In the genomic region with DNA sequence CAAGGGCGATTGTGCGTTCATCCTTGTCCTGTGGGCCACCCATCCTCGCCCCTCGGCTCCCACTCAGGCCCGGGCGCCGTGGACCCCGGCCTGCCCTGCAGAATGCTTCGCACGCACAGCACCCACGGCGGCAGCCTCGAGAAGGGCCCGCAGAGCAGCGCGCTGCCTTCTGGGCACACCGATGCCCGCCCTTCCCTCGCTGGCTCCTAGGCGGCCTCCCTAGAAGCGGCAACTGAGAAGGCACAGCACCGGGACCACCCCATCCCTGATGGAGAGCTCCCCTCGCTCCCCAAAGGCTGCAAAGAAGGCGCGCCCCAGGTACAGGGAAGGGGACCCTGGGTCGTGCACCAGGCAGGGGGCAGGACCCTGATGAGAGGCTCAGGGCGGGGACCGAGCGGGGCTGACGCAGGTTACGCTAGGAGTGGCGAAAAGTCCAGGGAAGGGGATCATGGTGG, we compare ENCODE assay signal across 8 cellular contexts. TPM values are rescaled to one million over a fixed set of nuclear protein-coding genes. Genes with fewer than 3 reads are reported as not detected.
A peak's percentile ranks its signal among the peaks of the same experiment; 100 is the strongest.
DNase-seq lines count a peak whose midpoint lies in the region; TF ChIP-seq lines count a peak whose summit lies in the region.

No MANE protein-coding gene starts in this region.

- intact Hi-C loops in activated T-helper 2 cell treated with anti-CD3 and anti-CD28 coated beads, Interferon-gamma antibody, Interleukin-2, Interleukin-4, amounts not matched to agents 10 μg/mL and 5 μg/mL and 100 μg/mL, durations not matched to agents 14 hours and 24 hours and 36 hours (cut with micrococcal nuclease), result loop anchor here (2.0 kb wide), 2 partner anchors 94 to 112 kb away; a partner anchor contains a TSS

- H3K9me3 Mint-ChIP-seq in activated T-helper 2 cell treated with anti-CD3 and anti-CD28 coated beads, Interferon-gamma antibody, Interleukin-2, Interleukin-4, amounts not matched to agents 10 μg/mL and 5 μg/mL and 100 μg/mL, durations not matched to agents 14 hours and 24 hours and 36 hours, result no peaks in the 10 kb centered on the region

- H2AFZ ChIP-seq in hepatocyte, result no peak overlapping the region
- H2AFZ ChIP-seq in smooth muscle cell (ENCODE audit: low read depth), result no peak overlapping the region

- H3K4me1 ChIP-seq in hepatocyte (ENCODE audit: insufficient read depth), result peaks cover 50% of the 10 kb centered on the region
- H3K4me1 ChIP-seq in smooth muscle cell (ENCODE audit: low read depth), result peaks cover 10% of the 10 kb centered on the region

- H3K27me3 ChIP-seq in hepatocyte (no peaks in the 10 kb centered on the region), smooth muscle cell (ENCODE audit: low read depth) (no peaks in the 10 kb centered on the region)

- no peak for TF ChIP-seq CTCF in hepatocyte (IDR thresholded peaks at IDR 0.05; ENCODE audit: poor library complexity)
- TF ChIP-seq CTCF in smooth muscle cell (IDR thresholded peaks at IDR 0.05; ENCODE audit: borderline replicate concordance, insufficient read depth, poor library complexity, severe bottlenecking), result no peak

- WGBS in hepatocyte (ENCODE audit: low lambda C conversion rate, missing lambda C conversion rate), result 8% methylated on average over 31 of the region's 32 CpGs
- 5% methylated on average over 32 of the region's 32 CpGs for WGBS in smooth muscle cell (ENCODE audit: low lambda C conversion rate)

- H3K4me3 ChIP-seq in hepatocyte, result peak overlapping the region; percentile 100
- peak overlapping the region; percentile 99 for H3K4me3 ChIP-seq in smooth muscle cell

- peak overlapping the region; percentile 83 for H3K27ac Mint-ChIP-seq in activated T-helper 2 cell treated with anti-CD3 and anti-CD28 coated beads, Interferon-gamma antibody, Interleukin-2, Interleukin-4, amounts not matched to agents 10 μg/mL and 5 μg/mL and 100 μg/mL, durations not matched to agents 14 hours and 24 hours and 36 hours

- H3K27ac ChIP-seq in hepatocyte (peak overlapping the region; percentile 100), smooth muscle cell (ENCODE audit: low read depth) (peak overlapping the region; percentile 88)

- H3K79me2 ChIP-seq in hepatocyte (peaks cover 63% of the 10 kb centered on the region), smooth muscle cell (ENCODE audit: low read depth) (peaks cover 60% of the 10 kb centered on the region)

- in situ Hi-C loops in ACHN (cut with HindIII; ENCODE audit: low pct_ligation_motif_present, low pct_unique_long_range_greater_than_20kb, low sequenced_read_pairs), result no loop called here

- peaks cover 42% of the 10 kb centered on the region for H3K36me3 Mint-ChIP-seq in activated T-helper 2 cell treated with anti-CD3 and anti-CD28 coated beads, Interferon-gamma antibody, Interleukin-2, Interleukin-4, amounts not matched to agents 10 μg/mL and 5 μg/mL and 100 μg/mL, durations not matched to agents 14 hours and 24 hours and 36 hours (ENCODE audit: low read depth)

- no peaks in the 10 kb centered on the region for H3K9me2 ChIP-seq in hepatocyte (replicated peaks; ENCODE audit: insufficient read depth)

- no peaks in the 10 kb centered on the region for H3K27me3 Mint-ChIP-seq in activated T-helper 2 cell treated with anti-CD3 and anti-CD28 coated beads, Interferon-gamma antibody, Interleukin-2, Interleukin-4, amounts not matched to agents 10 μg/mL and 5 μg/mL and 100 μg/mL, durations not matched to agents 14 hours and 24 hours and 36 hours (ENCODE audit: low read depth)

- H3K9ac ChIP-seq in smooth muscle cell (ENCODE audit: low read depth), result peak overlapping the region; percentile 96

- H3K4me2 ChIP-seq in hepatocyte (peak overlapping the region; percentile 98), smooth muscle cell (peak overlapping the region; percentile 94)

- H3K9me3 ChIP-seq in hepatocyte (ENCODE audit: low read depth), result no peaks in the 10 kb centered on the region
- H3K9me3 ChIP-seq in smooth muscle cell (replicated peaks; ENCODE audit: low read depth), result no peaks in the 10 kb centered on the region

- peak overlapping the region; percentile 96 for H3K4me3 Mint-ChIP-seq in activated T-helper 2 cell treated with anti-CD3 and anti-CD28 coated beads, Interferon-gamma antibody, Interleukin-2, Interleukin-4, amounts not matched to agents 10 μg/mL and 5 μg/mL and 100 μg/mL, durations not matched to agents 14 hours and 24 hours and 36 hours (ENCODE audit: low read depth)

- DNase-seq in NCI-H82 (lab: John Stamatoyannopoulos, UW) (peak; percentile 41), NCI-H82 treated with DMSO at 0.1 percent for 48 hours (lab: John Stamatoyannopoulos, UW; ENCODE audit: unreplicated experiment) (no peak), hepatocyte (ENCODE audit: low spot score) (peak; percentile 59), smooth muscle cell (lab: John Stamatoyannopoulos, UW; ENCODE audit: unreplicated experiment) (no peak), ACHN (no peak), 8988T (no peak), cerebellar nuclear complex (lab: John Stamatoyannopoulos, UW) (no peak)
- DNase-seq in activated T-helper 2 cell treated with anti-CD3 and anti-CD28 coated beads, Interferon-gamma antibody, Interleukin-2, Interleukin-4, amounts not matched to agents 10 μg/mL and 5 μg/mL and 100 μg/mL, durations not matched to agents 14 hours and 24 hours and 36 hours (ENCODE audit: low spot score), result no peak

- H3K4me1 Mint-ChIP-seq in activated T-helper 2 cell treated with anti-CD3 and anti-CD28 coated beads, Interferon-gamma antibody, Interleukin-2, Interleukin-4, amounts not matched to agents 10 μg/mL and 5 μg/mL and 100 μg/mL, durations not matched to agents 14 hours and 24 hours and 36 hours (ENCODE audit: low read depth), result peaks cover 66% of the 10 kb centered on the region

- peaks cover 4% of the 10 kb centered on the region for H3F3A ChIP-seq in smooth muscle cell (ENCODE audit: low read depth)

- peaks cover 53% of the 10 kb centered on the region for H4K20me1 ChIP-seq in hepatocyte (ENCODE audit: insufficient read depth, poor library complexity, severe bottlenecking)
- peaks cover 56% of the 10 kb centered on the region for H4K20me1 ChIP-seq in smooth muscle cell (ENCODE audit: low read depth)

- no peaks in the 10 kb centered on the region for H3K36me3 ChIP-seq in hepatocyte (replicated peaks; ENCODE audit: insufficient read depth, low read depth)
- no peaks in the 10 kb centered on the region for H3K36me3 ChIP-seq in smooth muscle cell (ENCODE audit: low read depth)

RNA-seq across cellular contexts. Expression of gene CAPZB, which starts 1.0 kb away (rescaled TPM):
- 329 and 336 TPM in 2 replicates for total RNA-seq in activated T-helper 2 cell treated with anti-CD3 and anti-CD28 coated beads, Interferon-gamma antibody, Interleukin-2, Interleukin-4, amounts not matched to agents 10 μg/mL and 5 μg/mL and 100 μg/mL, durations not matched to agents 14 hours and 24 hours and 36 hours
- 139 and 165 TPM in 2 replicates for total RNA-seq in hepatocyte
- polyA plus RNA-seq in hepatocyte, result 260 and 261 TPM in 2 replicates
- 205 and 209 TPM in 2 replicates for total RNA-seq in smooth muscle cell
- polyA plus RNA-seq in smooth muscle cell, result 405 TPM in 2 replicates

Comparison
In these comparisons a context has a peak if more than half of its experiments do, and no peak if none do; other contexts are left out.
1. DNase-seq: peak in NCI-H82 (single experiment) and hepatocyte (single experiment); none in NCI-H82 treated with DMSO at 0.1 percent for 48 hours (single experiment), activated T-helper 2 cell treated with anti-CD3 and anti-CD28 coated beads, Interferon-gamma antibody, Interleukin-2, Interleukin-4, amounts not matched to agents 10 μg/mL and 5 μg/mL and 100 μg/mL, durations not matched to agents 14 hours and 24 hours and 36 hours (single experiment), smooth muscle cell (single experiment), ACHN (single experiment), 8988T (single experiment) and cerebellar nuclear complex (0 of 2).